29 cellular contexts compared by ENCODE assay signal in genomic region chr15:88998980-88999713, GRCh38.
DNase-seq lines count a peak whose midpoint lies in the region; ATAC-seq and TF ChIP-seq lines count a peak whose summit lies in the region.
"Had no signal": no experiment of that assay in that cellular context is flagged by ENCODE, and none has a peak within 500 bp of the region (broad histone marks: within the 10 kb centered on the region; RNA-seq: fewer than 3 reads in every experiment).

No MANE protein-coding gene starts in this region.

- intact Hi-C loops in gastrocnemius medialis (cut with DNase I; ENCODE audit: low total_unique reads) (no loop called here), posterior cingulate gyrus (cut with DNase I) (no loop called here)

- H3K36me3 ChIP-seq in HUES64 (ENCODE audit: insufficient read depth, low read length) = no peaks in the 10 kb centered on the region
- no peaks in the 10 kb centered on the region for H3K36me3 ChIP-seq in iPS-18a (ENCODE audit: control insufficient read depth, low read depth, low read length)
- H3K36me3 ChIP-seq in gastrocnemius medialis = no peaks in the 10 kb centered on the region
- H3K36me3 ChIP-seq: brain microvascular endothelial cell, Peyer's patch, prostate gland, sigmoid colon, upper lobe of left lung had no signal

- H3K27ac ChIP-seq in HUES64 (ENCODE audit: low read depth, low read length) = peak overlapping the region; percentile 76; the same call in 1 of the 2 replicates
- peak overlapping the region; percentile 91 for H3K27ac ChIP-seq in iPS-18a (ENCODE audit: low read length)
- no peak overlapping the region for H3K27ac ChIP-seq in gastrocnemius medialis
- H3K27ac ChIP-seq: brain microvascular endothelial cell, Peyer's patch, prostate gland, sigmoid colon, upper lobe of left lung had no signal

- no peak for TF ChIP-seq POLR2A in gastrocnemius medialis (IDR thresholded peaks at IDR 0.05)

- H3K9me3 ChIP-seq in HUES64 (ENCODE audit: insufficient read depth, low read depth, low read length) = no peaks in the 10 kb centered on the region
- H3K9me3 ChIP-seq in iPS-18a (ENCODE audit: control insufficient read depth, low read depth, low read length) = no peaks in the 10 kb centered on the region
- no peaks in the 10 kb centered on the region for H3K9me3 ChIP-seq in gastrocnemius medialis
- H3K9me3 ChIP-seq: Peyer's patch, prostate gland, sigmoid colon, upper lobe of left lung had no signal

- in situ Hi-C loops in gastrocnemius medialis (cut with MboI; ENCODE audit: low sequenced_read_pairs in 4 of 4) = no loop called here

- H3K4me3 ChIP-seq in GM12865 (ENCODE audit: low read depth, low read length) (no peak overlapping the region), HUES64 (ENCODE audit: low read length) (peak overlapping the region; percentile 30), iPS-18a (ENCODE audit: low read length) (peak overlapping the region; percentile 52), gastrocnemius medialis (no peak overlapping the region)
- H3K4me3 ChIP-seq: Peyer's patch, prostate gland, sigmoid colon, upper lobe of left lung had no signal

- H3K4me1 ChIP-seq in HUES64 (ENCODE audit: insufficient read depth, low read length) (peaks cover 40% of the 10 kb centered on the region), iPS-18a (ENCODE audit: control insufficient read depth, low read depth, low read length) (peaks cover 79% of the 10 kb centered on the region), gastrocnemius medialis (no peaks in the 10 kb centered on the region)
- H3K4me1 ChIP-seq: prostate gland, sigmoid colon had no signal

- TF ChIP-seq CTCF in GM12865 (IDR thresholded peaks at IDR 0.05; ENCODE audit: insufficient read depth, low read depth, low read length, missing control alignments) (no peak), gastrocnemius medialis (IDR thresholded peaks at IDR 0.05 in 4 of 5, conservative IDR thresholded peaks at IDR 0.05 in 1 of 5) (no peak)

- peak overlapping the region; percentile 29; the same call in 1 of the 2 replicates for H3K9ac ChIP-seq in HUES64 (ENCODE audit: low read depth, low read length)
- peak overlapping the region; percentile 75 for H3K9ac ChIP-seq in iPS-18a (ENCODE audit: low read length)

- 27% methylated on average over 7 of the region's 7 CpGs for WGBS in HUES64

- ATAC-seq in gastrocnemius medialis (no peak), GM21723 (IDR thresholded peaks at IDR 0.05; ENCODE audit: unreplicated experiment) (no peak)
- ATAC-seq: HepG2; stimulated activated effector memory CD8-positive, alpha-beta T cell treated with anti-CD3 and anti-CD28 coated beads, Interleukin-12 subunit alpha, Interleukin-12 subunit beta, amount 100 ng/mL, for 72 hours had no signal

- H3K27me3 ChIP-seq in HUES64 (ENCODE audit: insufficient read depth, low read length) (peaks cover 18% of the 10 kb centered on the region), iPS-18a (ENCODE audit: control insufficient read depth, insufficient read depth, low read length) (no peaks in the 10 kb centered on the region), gastrocnemius medialis (no peaks in the 10 kb centered on the region)
- H3K27me3 ChIP-seq: brain microvascular endothelial cell, Peyer's patch, sigmoid colon, upper lobe of left lung had no signal

- DNase-seq in GM12865 (ENCODE audit: low read depth) (peak; percentile 28), RPMI8226 (peak; percentile 30), gastrocnemius medialis (no peak), posterior cingulate gyrus (no peak), NCI-H2029 (lab: John Stamatoyannopoulos, UW) (no peak)
- DNase-seq: activated B cell treated with CpG ODN at 0.5 μM for 24 hours; activated CD4-positive, alpha-beta T cell treated with anti-CD3 and anti-CD28 coated beads, Interleukin-2, amount 50 U/mL, for 1 hour; activated naive CD4-positive, alpha-beta T cell treated with anti-CD3 and anti-CD28 coated beads, Interleukin-2, amount 10 ng/mL, durations not matched to agents 7 days and 5 days; brain microvascular endothelial cell; DMS153; GDM1; glutamatergic neuron; immature natural killer cell; NCI-H1436; NCI-H510A; NK-92 treated with Interleukin-12 subunit alpha and Interleukin-12 subunit beta, amount 100 ng/mL, for 24 hours; Peyer's patch; sigmoid colon; stimulated activated CD4-positive, alpha-beta T cell treated with anti-CD3 and anti-CD28 coated beads, Interleukin-4, amount 100 ng/mL, for 24 hours; substantia nigra; SW 1271; T-helper 9 cell; upper lobe of left lung had no signal

Comparison
In these comparisons a context has a peak if more than half of its experiments do, and no peak if none do; other contexts are left out.
1. DNase-seq: peak in GM12865 (single experiment) and RPMI8226 (single experiment); none in gastrocnemius medialis (0 of 2), posterior cingulate gyrus (0 of 10) and NCI-H2029 (single experiment).
2. H3K4me3 ChIP-seq: peak in HUES64 (single experiment) and iPS-18a (single experiment); none in GM12865 (single experiment) and gastrocnemius medialis (0 of 4).
3. H3K27ac ChIP-seq: peak in HUES64 (single experiment) and iPS-18a (single experiment); none in gastrocnemius medialis (0 of 4).